9 cellular contexts compared by ENCODE assay signal in genomic region chr6:27873101-27874030, GRCh38. TPM values are rescaled to one million over a fixed set of nuclear protein-coding genes. Genes with fewer than 3 reads are reported as not detected.
A peak's percentile ranks its signal among the peaks of the same experiment; 100 is the strongest.
DNase-seq lines count a peak whose midpoint lies in the region; ATAC-seq and TF ChIP-seq lines count a peak whose summit lies in the region.
"Had no signal": no experiment of that assay in that cellular context is flagged by ENCODE, and none has a peak within 500 bp of the region (broad histone marks: within the 10 kb centered on the region; RNA-seq: fewer than 3 reads in every experiment).

No MANE protein-coding gene starts in this region.

- TF ChIP-seq CTCF in DND-41 (IDR thresholded peaks at IDR 0.05; ENCODE audit: borderline replicate concordance, extremely low read depth, low read length, poor library complexity, severe bottlenecking) (peak; percentile 14), tibial nerve (IDR thresholded peaks at IDR 0.05) (no peak)

- H3K36me3 Mint-ChIP-seq in naive thymus-derived CD8-positive, alpha-beta T cell: no peaks in the 10 kb centered on the region

- TF ChIP-seq POLR2A in tibial nerve (IDR thresholded peaks at IDR 0.05): no peak

- no peaks in the 10 kb centered on the region for H3K9me3 Mint-ChIP-seq in naive thymus-derived CD8-positive, alpha-beta T cell

- no peaks in the 10 kb centered on the region for H3K9me3 ChIP-seq in DND-41 (ENCODE audit: insufficient read depth, low read length, severe bottlenecking)
- no peaks in the 10 kb centered on the region for H3K9me3 ChIP-seq in esophagus (ENCODE audit: control insufficient read depth in 2 of 2, insufficient read depth in 1 of 2, low read depth in 1 of 2, low read length in 1 of 2)
- no peaks in the 10 kb centered on the region for H3K9me3 ChIP-seq in tibial nerve

- peak; percentile 66 for ATAC-seq in DND-41 (ENCODE audit: insufficient read depth, low read depth)
- ATAC-seq in HG02642 (IDR thresholded peaks at IDR 0.05; ENCODE audit: poor library complexity, unreplicated experiment): peak; percentile 40
- ATAC-seq in naive thymus-derived CD8-positive, alpha-beta T cell: peak; percentile 44 to 52

- DNase-seq in DND-41: peak; percentile 93
- peak; percentile 22 for DNase-seq in NCI-H510A (lab: John Stamatoyannopoulos, UW)
- peak; percentile 88 for DNase-seq in activated CD8-positive, alpha-beta memory T cell treated with anti-CD3 and anti-CD28 coated beads, Interleukin-2, amount 50 U/mL, for 48 hours
- peak; percentile 33 to 85 (median 62) for DNase-seq in naive thymus-derived CD8-positive, alpha-beta T cell
- peak in 1 of 2 donors; percentile 52 for DNase-seq in tibial nerve (ENCODE audit: low spot score in 2 of 2)
- no peak for DNase-seq in DMS 273 (lab: John Stamatoyannopoulos, UW; ENCODE audit: unreplicated experiment)

- H3K36me3 ChIP-seq in DND-41 (ENCODE audit: insufficient read depth, low read length) (no peaks in the 10 kb centered on the region; the same call in 1 of the 2 replicates), esophagus (ENCODE audit: control insufficient read depth in 2 of 2, insufficient read depth in 2 of 2, low read length in 1 of 2) (no peaks in the 10 kb centered on the region), tibial nerve (no peaks in the 10 kb centered on the region)

- H3K4me3 ChIP-seq in DND-41 (ENCODE audit: low read depth in 1 of 2, low read length in 2 of 2): peak overlapping the region; percentile 38 to 65; a peak in 3 of 4 replicates
- H3K4me3 ChIP-seq in esophagus (ENCODE audit: low read depth in 1 of 2, low read length in 2 of 2): peak overlapping the region; percentile 40 to 55
- H3K4me3 ChIP-seq in tibial nerve: peak overlapping the region; percentile 38 to 59 (median 50)

- H3K27me3 Mint-ChIP-seq in naive thymus-derived CD8-positive, alpha-beta T cell: no peaks in the 10 kb centered on the region

- H3K4me3 Mint-ChIP-seq in naive thymus-derived CD8-positive, alpha-beta T cell: peak overlapping the region; percentile 86 to 95 (median 92)

- H3K27me3 ChIP-seq in DND-41 (ENCODE audit: insufficient read depth, low read length, poor library complexity) (no peaks in the 10 kb centered on the region), esophagus (ENCODE audit: control insufficient read depth in 1 of 2, insufficient read depth in 2 of 2, low read length in 2 of 2) (no peaks in the 10 kb centered on the region), tibial nerve (peaks cover 0 to 68% of the 10 kb centered on the region in 2 donors)

- H3K9ac ChIP-seq in DND-41 (ENCODE audit: low read depth, low read length): peak overlapping the region; percentile 85

- H2AFZ ChIP-seq in DND-41 (ENCODE audit: low read depth, low read length): peak overlapping the region; percentile 61

- peak overlapping the region; percentile 71 for H3K4me2 ChIP-seq in DND-41 (ENCODE audit: insufficient read depth, low read length)

- H3K4me1 ChIP-seq in DND-41 (ENCODE audit: insufficient read depth, low read length): peaks cover 61% of the 10 kb centered on the region
- no peaks in the 10 kb centered on the region for H3K4me1 ChIP-seq in esophagus (ENCODE audit: control insufficient read depth in 2 of 2, insufficient read depth in 2 of 2, low read length in 1 of 2)
- H3K4me1 ChIP-seq in tibial nerve: peaks cover 0 to 25% (median 4%) of the 10 kb centered on the region in 4 donors

- POLR2A ChIA-PET in naive thymus-derived CD8-positive, alpha-beta T cell (lab: Charles Lee): interaction anchor here (0.7 to 15.4 kb wide), 31 partner anchors 9 to 1853 kb away, joined by 3 to 793 read pairs (median 8); a partner anchor contains a TSS

- H3K27ac Mint-ChIP-seq in naive thymus-derived CD8-positive, alpha-beta T cell: peak overlapping the region; percentile 89 to 99 (median 96)

- H3K27ac ChIP-seq in DND-41 (ENCODE audit: low read length) (peak overlapping the region; percentile 99), esophagus (ENCODE audit: low read depth in 2 of 2, low read length in 1 of 2) (peak overlapping the region; percentile 89 to 97), tibial nerve (peak overlapping the region in 3 of 4 donors; percentile 72 to 79 (median 78))

- TF ChIP-seq EP300 in tibial nerve (IDR thresholded peaks at IDR 0.05): peak; percentile 20 to 62

- peaks cover 18 to 33% (median 28%) of the 10 kb centered on the region in 4 donors for H3K4me1 Mint-ChIP-seq in naive thymus-derived CD8-positive, alpha-beta T cell

- no peaks in the 10 kb centered on the region; the same call in 1 of the 2 replicates for H4K20me1 ChIP-seq in DND-41 (ENCODE audit: insufficient read depth, low read length)

- 2 to 4% methylated on average over 48 of the region's 48 CpGs for WGBS in esophagus, 2 donors
- 2 to 4% methylated on average over 39 to 45 of the region's 48 CpGs for WGBS in tibial nerve, 2 donors

- peaks cover 10% of the 10 kb centered on the region for H3K79me2 ChIP-seq in DND-41 (ENCODE audit: insufficient read depth, low read length)

RNA-seq across cellular contexts. Expression of gene OR2B2, which starts 38.8 kb away (rescaled TPM):
- polyA plus RNA-seq in esophagus: not detected
- not detected for total RNA-seq in naive thymus-derived CD8-positive, alpha-beta T cell
- polyA plus RNA-seq in naive thymus-derived CD8-positive, alpha-beta T cell: not detected
- total RNA-seq in tibial nerve: not detected
- total RNA-seq: T-helper 1 cell treated with Interleukin-12 subunit alpha and Interleukin-12 subunit beta and Interleukin-4 antibody, amounts not matched to agents 30 ng/mL and 1 ng/mL, for 36 hours had no signal
